30 cellular contexts compared by ENCODE assay signal in the genomic region with DNA sequence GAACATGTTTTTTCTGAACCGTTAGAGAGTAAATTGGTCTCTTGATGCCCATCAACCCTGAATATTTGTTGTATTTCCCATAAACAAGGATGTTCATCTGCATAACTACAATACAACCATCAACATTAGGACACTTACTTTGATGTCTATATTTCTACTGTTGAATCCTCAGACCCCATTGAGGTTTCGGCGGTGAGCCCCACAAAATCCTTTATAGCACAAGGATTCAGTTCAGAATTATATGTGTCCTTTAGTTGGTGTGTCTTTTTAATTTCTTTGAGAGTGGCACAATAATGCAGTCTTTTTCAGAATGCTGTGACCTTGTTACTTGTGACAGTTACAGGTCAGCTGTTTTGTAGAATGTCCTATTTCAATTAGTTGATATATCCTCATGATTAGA.
"Had no signal": no experiment of that assay in that cellular context is flagged by ENCODE, and none has a peak within 500 bp of the region (broad histone marks: within the 10 kb centered on the region; RNA-seq: fewer than 3 reads in every experiment).

No MANE protein-coding gene starts in this region.

- DNase-seq: heart right ventricle; islet precursor cell; left ventricle myocardium inferior; mesendoderm; naive B cell; occipital lobe; ovary; posterior cingulate gyrus; retina; right cardiac atrium; sigmoid colon; small intestine; stimulated activated CD4-positive, alpha-beta T cell treated with anti-CD3 and anti-CD28 coated beads, Interleukin-1b, Interleukin-23, amount 100 ng/mL, for 48 hours; stimulated activated CD4-positive, alpha-beta T cell treated with anti-CD3 and anti-CD28 coated beads, Interleukin-2, amount 100 ng/mL, for 48 hours; stimulated activated CD4-positive, alpha-beta T cell treated with anti-CD3 and anti-CD28 coated beads, Interleukin-4, amount 100 ng/mL, for 4 hours; stimulated activated CD8-positive, alpha-beta memory T cell treated with anti-CD3 and anti-CD28 coated beads, Interleukin-4, amount 100 ng/mL, for 48 hours; stimulated activated naive CD4-positive, alpha-beta T cell treated with Interleukin-2 at 50 U/mL for 16 hours; stimulated activated naive CD8-positive, alpha-beta T cell treated with anti-CD3 and anti-CD28 coated beads, Interleukin-15, amount 100 ng/mL, for 72 hours; substantia nigra; uterus had no signal

- H3K27me3 ChIP-seq: heart right ventricle, hepatocyte, neutrophil, ovary, sigmoid colon, tibial nerve, uterus had no signal

- H3K36me3 ChIP-seq: heart right ventricle, left ventricle myocardium inferior, neutrophil, ovary, prostate gland, sigmoid colon, tibial nerve, uterus had no signal

- H2AFZ ChIP-seq: hepatocyte had no signal

- FAIRE-seq: small intestine had no signal

- H3K27ac ChIP-seq: heart right ventricle, hepatocyte, left ventricle myocardium inferior, neutrophil, ovary, prostate gland, sigmoid colon, tibial nerve, uterus had no signal

- ATAC-seq: heart right ventricle; right cardiac atrium; stimulated activated memory B cell treated with anti-CD40 and anti-IgM and Interleukin-4, amounts not matched to agents 10 μg/mL and 1 μg/mL and 100 μg/mL, for 72 hours; stimulated activated naive CD8-positive, alpha-beta T cell treated with anti-CD3 and anti-CD28 coated beads, Interleukin-15, amount 100 ng/mL, for 72 hours had no signal

- H3K4me2 ChIP-seq: hepatocyte had no signal

- H3K9me3 ChIP-seq: heart right ventricle, left ventricle myocardium inferior, neutrophil, ovary, prostate gland, sigmoid colon, tibial nerve, uterus had no signal

- H3K4me3 ChIP-seq: heart right ventricle, hepatocyte, left ventricle myocardium inferior, lung, ovary, prostate gland, sigmoid colon, tibial nerve, uterus had no signal

- H3K4me3 Mint-ChIP-seq: mesothelial cell of epicardium; naive B cell; nephron; neural crest cell; stimulated activated memory B cell treated with anti-CD40 and anti-IgM and Interleukin-4, amounts not matched to agents 10 μg/mL and 1 μg/mL and 100 μg/mL, for 72 hours; stimulated activated naive CD8-positive, alpha-beta T cell treated with anti-CD3 and anti-CD28 coated beads, Interleukin-15, amount 100 ng/mL, for 72 hours; type B pancreatic cell had no signal

- H3K9me3 Mint-ChIP-seq: mesothelial cell of epicardium; nephron; stimulated activated memory B cell treated with anti-CD40 and anti-IgM and Interleukin-4, amounts not matched to agents 10 μg/mL and 1 μg/mL and 100 μg/mL, for 72 hours had no signal

- H3K27ac Mint-ChIP-seq: mesothelial cell of epicardium; naive B cell; stimulated activated memory B cell treated with anti-CD40 and anti-IgM and Interleukin-4, amounts not matched to agents 10 μg/mL and 1 μg/mL and 100 μg/mL, for 72 hours; stimulated activated naive CD8-positive, alpha-beta T cell treated with anti-CD3 and anti-CD28 coated beads, Interleukin-15, amount 100 ng/mL, for 72 hours; type B pancreatic cell had no signal

- H3K27me3 Mint-ChIP-seq: stimulated activated memory B cell treated with anti-CD40 and anti-IgM and Interleukin-4, amounts not matched to agents 10 μg/mL and 1 μg/mL and 100 μg/mL, for 72 hours; stimulated activated naive CD8-positive, alpha-beta T cell treated with anti-CD3 and anti-CD28 coated beads, Interleukin-15, amount 100 ng/mL, for 72 hours; type B pancreatic cell had no signal

- H3K36me3 Mint-ChIP-seq: stimulated activated memory B cell treated with anti-CD40 and anti-IgM and Interleukin-4, amounts not matched to agents 10 μg/mL and 1 μg/mL and 100 μg/mL, for 72 hours had no signal

- H3K4me1 Mint-ChIP-seq: stimulated activated memory B cell treated with anti-CD40 and anti-IgM and Interleukin-4, amounts not matched to agents 10 μg/mL and 1 μg/mL and 100 μg/mL, for 72 hours; stimulated activated naive CD8-positive, alpha-beta T cell treated with anti-CD3 and anti-CD28 coated beads, Interleukin-15, amount 100 ng/mL, for 72 hours had no signal
